In the genomic region with DNA sequence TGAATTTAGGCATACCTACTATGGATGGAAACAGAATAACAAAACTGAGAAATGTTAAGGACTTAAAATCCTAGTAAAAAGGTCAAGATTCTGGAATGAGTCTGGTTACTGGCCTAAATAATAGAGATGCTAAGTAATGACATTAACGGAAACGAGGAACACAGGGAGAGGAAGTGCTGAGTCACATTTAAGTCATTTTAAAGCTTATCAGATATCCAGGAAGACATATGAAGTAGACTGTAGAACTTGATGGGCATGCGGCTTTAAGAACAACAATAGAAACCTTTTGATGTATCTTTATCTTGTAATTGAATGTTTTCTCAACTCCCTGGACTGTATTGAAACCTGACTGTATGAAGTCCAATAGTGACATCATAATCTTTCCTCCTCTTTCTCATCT, we compare ENCODE assay signal across 22 cellular contexts.
"Had no signal": no experiment of that assay in that cellular context is flagged by ENCODE, and none has a peak within 500 bp of the region (broad histone marks: within the 10 kb centered on the region; RNA-seq: fewer than 3 reads in every experiment).

No MANE protein-coding gene starts in this region.

- H3K9me3 ChIP-seq: esophagus squamous epithelium, left lung, lower lobe of right lung, testis, transverse colon had no signal

- ATAC-seq: activated CD8-positive, alpha-beta memory T cell treated with anti-CD3 and anti-CD28 coated beads, Interleukin-2, amount 10 ng/mL, durations not matched to agents 7 days and 5 days; activated CD8-positive, alpha-beta T cell treated with anti-CD3 and anti-CD28 coated beads, Interleukin-2, amount 10 ng/mL, durations not matched to agents 7 days and 5 days; activated naive CD4-positive, alpha-beta T cell treated with anti-CD3 and anti-CD28 coated beads, Interleukin-2, amount 50 U/mL, for 72 hours; activated T-cell treated with anti-CD3 and anti-CD28 coated beads, Interleukin-2, amount 50 U/mL, for 72 hours; left lung; lower lobe of right lung; natural killer cell treated with Interleukin-12 subunit alpha and Interleukin-12 subunit beta and Interleukin-15 and Interleukin-18, amount 100 ng/mL, for 72 hours; right cardiac atrium; stimulated activated naive CD8-positive, alpha-beta T cell treated with anti-CD3 and anti-CD28 coated beads, Interleukin-15, Interleukin-2, amounts not matched to agents 100 U/mL and 50 U/mL, for 24 hours had no signal

- H3K27me3 ChIP-seq: esophagus squamous epithelium, left lung, testis, transverse colon had no signal

- DNase-seq: activated B cell treated with CpG ODN at 0.5 μM for 24 hours; activated CD4-positive, alpha-beta T cell treated with anti-CD3 and anti-CD28 coated beads, Interleukin-2, amount 50 U/mL, for 1 hour; activated CD8-positive, alpha-beta memory T cell treated with anti-CD3 and anti-CD28 coated beads, Interleukin-2, amount 10 ng/mL, durations not matched to agents 7 days and 5 days; activated CD8-positive, alpha-beta T cell treated with anti-CD3 and anti-CD28 coated beads, Interleukin-2, amount 10 ng/mL, durations not matched to agents 7 days and 5 days; activated naive CD4-positive, alpha-beta T cell; activated T-cell treated with anti-CD3 and anti-CD28 coated beads, Interleukin-2, amount 50 U/mL, for 72 hours; dermis blood vessel endothelial cell; effector CD4-positive, alpha-beta T cell; esophagus squamous epithelium; foreskin melanocyte; left lung; lower lobe of right lung; mesenchymal stem cell; posterior cingulate gyrus; right cardiac atrium; stimulated activated CD4-positive, alpha-beta T cell treated with anti-CD3 and anti-CD28 coated beads, Interleukin-2, amount 100 ng/mL, for 48 hours; stimulated activated naive CD8-positive, alpha-beta T cell treated with anti-CD3 and anti-CD28 coated beads, Interleukin-15, Interleukin-2, amounts not matched to agents 100 U/mL and 50 U/mL, for 24 hours; T1000; testis; transverse colon had no signal

- H3K4me1 ChIP-seq: esophagus squamous epithelium, left lung, lower lobe of right lung, testis, transverse colon had no signal

- H3K36me3 ChIP-seq: esophagus squamous epithelium, left lung, lower lobe of right lung, transverse colon had no signal

- H3K4me3 ChIP-seq: esophagus squamous epithelium, left lung, lower lobe of right lung, testis, transverse colon had no signal

- H3K27ac ChIP-seq: esophagus squamous epithelium, left lung, lower lobe of right lung, testis, transverse colon had no signal
